Comparison of ENCODE assay signal across 9 cellular contexts in genomic region chr15:52233405-52233804, GRCh38.
DNase-seq lines count a peak whose midpoint lies in the region; ATAC-seq and TF ChIP-seq lines count a peak whose summit lies in the region.
"Had no signal": no experiment of that assay in that cellular context is flagged by ENCODE, and none has a peak within 500 bp of the region (broad histone marks: within the 10 kb centered on the region; RNA-seq: fewer than 3 reads in every experiment).

No MANE protein-coding gene starts in this region.

- no peaks in the 10 kb centered on the region for H3K36me3 ChIP-seq in adipocyte (ENCODE audit: control insufficient read depth, insufficient read depth, low read length, severe bottlenecking)

- no peak overlapping the region for H3K9ac ChIP-seq in adipocyte (ENCODE audit: low read length)

- H3K27me3 ChIP-seq in adipocyte (replicated peaks; ENCODE audit: control insufficient read depth, insufficient read depth, low read length): no peaks in the 10 kb centered on the region

- TF ChIP-seq CTCF in AG10803 (conservative IDR thresholded peaks at IDR 0.05; ENCODE audit: low read length): no peak

- DNase-seq in AG10803 (ENCODE audit: low read depth): peak; percentile 43
- no peak for DNase-seq in adipocyte (ENCODE audit: low read depth)
- DNase-seq in activated gamma-delta T cell (lab: John Stamatoyannopoulos, UW): no peak
- no peak for DNase-seq in NCI-H345 treated with DMSO at 0.1 percent for 48 hours (lab: John Stamatoyannopoulos, UW; ENCODE audit: unreplicated experiment)
- no peak for DNase-seq in NCI-H146 treated with DMSO at 0.1 percent for 48 hours (lab: John Stamatoyannopoulos, UW; ENCODE audit: unreplicated experiment)
- no peak for DNase-seq in NCI-H2171 treated with DMSO at 0.1 percent for 48 hours (lab: John Stamatoyannopoulos, UW)
- DNase-seq: NCI-H226 had no signal

- H3K9me3 ChIP-seq in adipocyte (ENCODE audit: control insufficient read depth, low read length): no peaks in the 10 kb centered on the region

- ATAC-seq in GM18861 (IDR thresholded peaks at IDR 0.05; ENCODE audit: unreplicated experiment) (peak; percentile 38), HG03442 (IDR thresholded peaks at IDR 0.05; ENCODE audit: unreplicated experiment) (peak; percentile 39)

- H3K4me3 ChIP-seq in AG10803 (ENCODE audit: low read length): no peak overlapping the region
- peak overlapping the region; percentile 33 for H3K4me3 ChIP-seq in adipocyte (ENCODE audit: low read length)

- peaks cover 10% of the 10 kb centered on the region for H3K4me1 ChIP-seq in adipocyte (ENCODE audit: control insufficient read depth, insufficient read depth, low read length)
